In the genomic region with DNA sequence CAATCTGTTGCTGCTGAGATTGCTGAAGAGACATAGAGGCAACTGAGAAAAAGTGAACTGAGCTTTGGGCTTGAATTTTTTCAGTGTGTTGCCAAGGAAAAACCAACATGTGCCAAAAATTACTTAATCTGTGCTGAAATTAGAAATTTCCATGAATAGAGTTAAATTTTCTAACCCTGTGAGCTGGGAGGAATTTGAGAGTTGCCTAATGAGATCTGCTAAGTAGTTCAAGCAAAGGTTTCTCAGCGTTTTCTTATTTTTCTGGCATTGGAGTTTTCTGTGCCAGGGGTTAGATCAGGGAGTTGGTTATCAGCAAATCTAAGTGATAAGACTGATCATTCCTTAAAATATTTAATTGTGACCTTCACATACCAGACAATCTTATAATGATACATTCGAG, we compare ENCODE assay signal across 27 cellular contexts.
"Had no signal": no experiment of that assay in that cellular context is flagged by ENCODE, and none has a peak within 500 bp of the region (broad histone marks: within the 10 kb centered on the region; RNA-seq: fewer than 3 reads in every experiment).

No MANE protein-coding gene starts in this region.

- H3K27me3 ChIP-seq: left lung, ovary, right atrium auricular region, right lobe of liver, stomach, testis, thyroid gland, transverse colon, upper lobe of left lung, vagina had no signal

- H3K4me1 ChIP-seq: left lung, lower lobe of right lung, prostate gland, right atrium auricular region, right lobe of liver, stomach, testis, thyroid gland, transverse colon, upper lobe of left lung, vagina had no signal

- H3K9me3 Mint-ChIP-seq: stimulated activated naive B cell treated with anti-CD40 and anti-IgM and Interleukin-4, amounts not matched to agents 10 μg/mL and 1 μg/mL and 100 μg/mL, for 72 hours had no signal

- H3K27ac Mint-ChIP-seq: immature natural killer cell; mesothelial cell of epicardium; naive thymus-derived CD4-positive, alpha-beta T cell; natural killer cell treated with Interleukin-12 subunit alpha and Interleukin-12 subunit beta and Interleukin-15 and Interleukin-18, amount 100 ng/mL, for 72 hours; stimulated activated naive B cell treated with anti-CD40 and anti-IgM and Interleukin-4, amounts not matched to agents 10 μg/mL and 1 μg/mL and 100 μg/mL, for 72 hours had no signal

- ATAC-seq: left colon; left lung; lower lobe of right lung; mucosa of descending colon; naive thymus-derived CD4-positive, alpha-beta T cell; natural killer cell treated with Interleukin-12 subunit alpha and Interleukin-12 subunit beta and Interleukin-15 and Interleukin-18, amount 100 ng/mL, for 72 hours; right lobe of liver; stimulated activated naive B cell treated with anti-CD40 and anti-IgM and Interleukin-4, amounts not matched to agents 10 μg/mL and 1 μg/mL and 100 μg/mL, for 72 hours; stimulated activated naive CD8-positive, alpha-beta T cell treated with anti-CD3 and anti-CD28 coated beads, Interleukin-15, Interleukin-2, amounts not matched to agents 100 U/mL and 50 U/mL, for 24 hours had no signal

- H3K9me3 ChIP-seq: left lung, lower lobe of right lung, mucosa of descending colon, ovary, prostate gland, right atrium auricular region, right lobe of liver, stomach, testis, thyroid gland, transverse colon, upper lobe of left lung, vagina had no signal

- DNase-seq: immature natural killer cell; kidney; left colon; left lung; lower lobe of right lung; mammary epithelial cell; mesendoderm; mucosa of descending colon; naive thymus-derived CD4-positive, alpha-beta T cell; ovary; posterior cingulate gyrus; right lobe of liver; stimulated activated CD4-positive, alpha-beta T cell treated with anti-CD3 and anti-CD28 coated beads, Interleukin-1b, Interleukin-23, amount 100 ng/mL, for 48 hours; stimulated activated CD4-positive, alpha-beta T cell treated with anti-CD3 and anti-CD28 coated beads, Interleukin-4, amount 100 ng/mL, for 1 hour; stimulated activated naive B cell treated with anti-CD40 and anti-IgM and Interleukin-4, amounts not matched to agents 10 μg/mL and 1 μg/mL and 100 μg/mL, for 72 hours; stimulated activated naive CD8-positive, alpha-beta T cell treated with anti-CD3 and anti-CD28 coated beads, Interleukin-15, Interleukin-2, amounts not matched to agents 100 U/mL and 50 U/mL, for 24 hours; stomach; testis; thyroid gland; transverse colon; upper lobe of left lung had no signal

- H3K4me3 Mint-ChIP-seq: immature natural killer cell; mesothelial cell of epicardium; naive thymus-derived CD4-positive, alpha-beta T cell; natural killer cell treated with Interleukin-12 subunit alpha and Interleukin-12 subunit beta and Interleukin-15 and Interleukin-18, amount 100 ng/mL, for 72 hours; stimulated activated naive B cell treated with anti-CD40 and anti-IgM and Interleukin-4, amounts not matched to agents 10 μg/mL and 1 μg/mL and 100 μg/mL, for 72 hours had no signal

- H3K36me3 Mint-ChIP-seq: immature natural killer cell; mesothelial cell of epicardium; naive thymus-derived CD4-positive, alpha-beta T cell; natural killer cell treated with Interleukin-12 subunit alpha and Interleukin-12 subunit beta and Interleukin-15 and Interleukin-18, amount 100 ng/mL, for 72 hours; stimulated activated naive B cell treated with anti-CD40 and anti-IgM and Interleukin-4, amounts not matched to agents 10 μg/mL and 1 μg/mL and 100 μg/mL, for 72 hours had no signal

- H3K36me3 ChIP-seq: left lung, lower lobe of right lung, ovary, prostate gland, right atrium auricular region, right lobe of liver, stomach, thyroid gland, transverse colon, upper lobe of left lung, vagina had no signal

- H3K27me3 Mint-ChIP-seq: naive thymus-derived CD4-positive, alpha-beta T cell; natural killer cell treated with Interleukin-12 subunit alpha and Interleukin-12 subunit beta and Interleukin-15 and Interleukin-18, amount 100 ng/mL, for 72 hours; stimulated activated naive B cell treated with anti-CD40 and anti-IgM and Interleukin-4, amounts not matched to agents 10 μg/mL and 1 μg/mL and 100 μg/mL, for 72 hours had no signal

- H3K4me3 ChIP-seq: left lung, lower lobe of right lung, mucosa of descending colon, ovary, prostate gland, right atrium auricular region, right lobe of liver, smooth muscle cell, stomach, testis, thyroid gland, transverse colon, upper lobe of left lung, vagina had no signal

- H3K4me1 Mint-ChIP-seq: immature natural killer cell; mesothelial cell of epicardium; naive thymus-derived CD4-positive, alpha-beta T cell; stimulated activated naive B cell treated with anti-CD40 and anti-IgM and Interleukin-4, amounts not matched to agents 10 μg/mL and 1 μg/mL and 100 μg/mL, for 72 hours had no signal
